21 cellular contexts compared by ENCODE assay signal in genomic region chr12:81591256-81591655, GRCh38.
"Had no signal": no experiment of that assay in that cellular context is flagged by ENCODE, and none has a peak within 500 bp of the region (broad histone marks: within the 10 kb centered on the region; RNA-seq: fewer than 3 reads in every experiment).

No MANE protein-coding gene starts in this region.

- H3K4me1 ChIP-seq: SJCRH30 had no signal

- H3K27ac ChIP-seq: RWPE1, SJCRH30 had no signal

- ATAC-seq: HepG2, Panc1, PC-3, SK-N-SH treated with all-trans-retinoic acid at 6 μM for 48 hours had no signal

- H3K9me3 ChIP-seq: SJCRH30 had no signal

- H3K36me3 ChIP-seq: MG63, SJCRH30 had no signal

- H3K4me3 ChIP-seq: MG63, SJCRH30 had no signal

- DNase-seq: IMR-90, Karpas-422, KG1, MG63, NCI-H1092 treated with DMSO at 0.1 percent for 48 hours, NCI-H1436, NCI-H187, NCI-H2029, NCI-H2171 treated with DMSO at 0.1 percent for 48 hours, NCI-H345, NCI-H446 treated with DMSO at 0.1 percent for 48 hours, NCI-H510A treated with DMSO at 0.1 percent for 48 hours, NCI-H526, NCI-H748 treated with DMSO at 0.1 percent for 48 hours, PC-3, SHP77 treated with DMSO at 0.1 percent for 48 hours, SJCRH30 had no signal

- FAIRE-seq: HepG2 had no signal

- H3K27me3 ChIP-seq: MG63, SJCRH30 had no signal
